In the genomic region with DNA sequence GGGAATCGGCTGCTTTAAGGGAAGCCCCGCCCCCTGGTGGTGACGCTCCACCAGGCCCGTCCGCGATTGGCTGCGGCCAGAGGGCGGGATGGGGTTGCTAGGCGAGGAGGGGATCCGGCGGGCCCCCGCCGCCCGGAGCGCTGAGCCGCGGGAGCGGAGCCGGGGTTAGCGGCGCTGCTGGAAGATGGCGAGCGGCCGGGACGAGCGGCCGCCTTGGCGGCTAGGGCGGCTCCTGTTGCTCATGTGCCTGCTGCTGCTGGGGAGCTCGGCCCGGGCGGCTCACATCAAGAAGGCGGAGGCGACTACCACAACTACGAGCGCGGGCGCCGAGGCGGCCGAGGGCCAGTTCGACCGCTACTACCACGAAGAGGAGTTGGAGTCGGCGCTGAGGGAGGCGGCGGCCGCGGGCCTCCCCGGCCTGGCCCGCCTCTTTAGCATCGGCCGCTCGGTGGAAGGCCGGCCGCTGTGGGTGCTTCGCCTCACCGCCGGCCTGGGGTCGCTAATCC, we compare ENCODE assay signal across 8 cellular contexts. TPM values are rescaled to one million over a fixed set of nuclear protein-coding genes. Genes with fewer than 3 reads are reported as not detected.
DNase-seq lines count a peak whose midpoint lies in the region; ATAC-seq and TF ChIP-seq lines count a peak whose summit lies in the region.

CPD (plus strand) TSS at position 131 of the 506 bp plus-strand sequence; CDS start at position 185, 54 bp downstream.

- H3K27ac ChIP-seq in CD4-positive, alpha-beta memory T cell (ENCODE audit: low read depth, low read length), result peak within 1 kb of the TSS; percentile 85
- peak within 1 kb of the TSS; percentile 91 to 97 for H3K27ac ChIP-seq in lung (ENCODE audit: low read depth in 1 of 2, low read length in 1 of 2)

- no peak for TF ChIP-seq CTCF in lung (IDR thresholded peaks at IDR 0.05; ENCODE audit: control extremely low read depth, extremely low read depth)

- CTCF ChIA-PET in CD4-positive, alpha-beta memory T cell (lab: Charles Lee; ENCODE audit: partially characterized antibody), result interaction anchor here (0.9 to 2.6 kb wide), 4 partner anchors 17 to 98 kb away, joined by 3 to 11 read pairs (median 4); partner anchors contain the start of gene GOSR1

- peak within 1 kb of the TSS; percentile 93 to 99 (median 97) for H3K27ac Mint-ChIP-seq in CD4-positive, alpha-beta memory T cell

- DNase-seq in CD4-positive, alpha-beta memory T cell, result peak; percentile 94 to 98 (median 95)
- peak; percentile 65 for DNase-seq in HS-5 (ENCODE audit: low read depth)
- peak; percentile 70 for DNase-seq in NK-92 (lab: John Stamatoyannopoulos, UW; ENCODE audit: unreplicated experiment)
- DNase-seq in activated CD8-positive, alpha-beta memory T cell treated with anti-CD3 and anti-CD28 coated beads for 1 hour (ENCODE audit: extremely low read depth in 1 of 2, low read depth in 1 of 2), result peak; percentile 90 to 97
- DNase-seq in effector CD4-positive, alpha-beta T cell, result peak; percentile 96
- peak; percentile 97 for DNase-seq in lung (ENCODE audit: low spot score)
- DNase-seq in stimulated activated CD4-positive, alpha-beta T cell treated with anti-CD3 and anti-CD28 coated beads, TNF-alpha, amount 100 ng/mL, for 24 hours (ENCODE audit: low read depth in 3 of 3), result peak; percentile 93 to 97 (median 95)

- no peaks in the 10 kb centered on the region for H3K27me3 ChIP-seq in CD4-positive, alpha-beta memory T cell (ENCODE audit: insufficient read depth, low read length)
- H3K27me3 ChIP-seq in lung (ENCODE audit: control insufficient read depth, insufficient read depth), result no peaks in the 10 kb centered on the region

- ATAC-seq in GM19455 (IDR thresholded peaks at IDR 0.05; ENCODE audit: unreplicated experiment) (peak; percentile 79), lung (ENCODE audit: insufficient read depth, low FRiP score) (peak; percentile 96)

- peak within 1 kb of the TSS; percentile 56 to 90 for H3K4me3 ChIP-seq in CD4-positive, alpha-beta memory T cell (ENCODE audit: low read length in 2 of 2)
- peak within 1 kb of the TSS; percentile 98 for H3K4me3 ChIP-seq in lung

- WGBS in lung, 2 donors, result 0 to 1% methylated on average over 57 to 61 of the region's 61 CpGs

- intact Hi-C loops in CD4-positive, alpha-beta memory T cell (cut with micrococcal nuclease), result loop anchor here (1.0 to 2.0 kb wide), 3 partner anchors 15 to 330 kb away; no protein-coding TSS in a partner anchor

- peaks cover 43 to 65% (median 55%) of the 10 kb centered on the region in 4 donors for H3K4me1 Mint-ChIP-seq in CD4-positive, alpha-beta memory T cell

- H3K4me3 Mint-ChIP-seq in CD4-positive, alpha-beta memory T cell, result peak within 1 kb of the TSS; percentile 91 to 99 (median 96)

- POLR2A ChIA-PET in CD4-positive, alpha-beta memory T cell (lab: Charles Lee; ENCODE audit: partially characterized antibody), result interaction anchor here (0.9 to 4.1 kb wide), 9 partner anchors 15 to 274 kb away, joined by 3 to 39 read pairs (median 6); partner anchors contain the start of genes BLMH and GOSR1

- peaks cover 0 to 6% of the 10 kb centered on the region in 2 donors for H3K36me3 Mint-ChIP-seq in CD4-positive, alpha-beta memory T cell

- peaks cover 64% of the 10 kb centered on the region for H3K4me1 ChIP-seq in CD4-positive, alpha-beta memory T cell (ENCODE audit: insufficient read depth, low read length)
- H3K4me1 ChIP-seq in lung (ENCODE audit: control insufficient read depth in 2 of 2, insufficient read depth in 2 of 2, low read length in 2 of 2), result peaks cover 5 to 9% of the 10 kb centered on the region in 2 donors

- H3K27me3 Mint-ChIP-seq in CD4-positive, alpha-beta memory T cell, result peaks cover 0 to 2% of the 10 kb centered on the region in 2 donors

- H3K9me3 Mint-ChIP-seq in CD4-positive, alpha-beta memory T cell, result no peaks in the 10 kb centered on the region

- no peaks in the 10 kb centered on the region for H3K36me3 ChIP-seq in CD4-positive, alpha-beta memory T cell (ENCODE audit: insufficient read depth, low read length)
- H3K36me3 ChIP-seq in lung (ENCODE audit: control insufficient read depth in 2 of 2, insufficient read depth in 2 of 2, low read length in 2 of 2), result no peaks in the 10 kb centered on the region

- H3K9me3 ChIP-seq in CD4-positive, alpha-beta memory T cell (ENCODE audit: control insufficient read depth in 1 of 2, low read length in 2 of 2), result no peaks in the 10 kb centered on the region
- no peaks in the 10 kb centered on the region for H3K9me3 ChIP-seq in lung (ENCODE audit: control insufficient read depth in 2 of 2, insufficient read depth in 1 of 2, low read length in 1 of 2)

RNA-seq across cellular contexts. Expression of gene CPD, which starts in this region (rescaled TPM):
- 10 to 100 TPM; 23.6 to 24.6 TPM for total RNA-seq in CD4-positive, alpha-beta memory T cell
- polyA plus RNA-seq in CD4-positive, alpha-beta memory T cell, result 10 to 100 TPM; 15.6 to 17.9 TPM
- 100 to 1,000 TPM; 106 to 126 TPM for total RNA-seq in lung
- 10 to 100 TPM; 11.1 to 69.8 TPM for polyA plus RNA-seq in lung

Comparison
In these comparisons a context has a peak if more than half of its experiments do, and no peak if none do; other contexts are left out.
1. Peak in every context shown above with its lines: DNase-seq, ATAC-seq, H3K4me3 ChIP-seq and H3K27ac ChIP-seq.
2. RNA of gene CPD (total RNA-seq): 106 to 126 TPM in lung; 23.6 to 24.6 TPM in CD4-positive, alpha-beta memory T cell; every median in the first group is over 4 times any median in the second.